In the genomic region with DNA sequence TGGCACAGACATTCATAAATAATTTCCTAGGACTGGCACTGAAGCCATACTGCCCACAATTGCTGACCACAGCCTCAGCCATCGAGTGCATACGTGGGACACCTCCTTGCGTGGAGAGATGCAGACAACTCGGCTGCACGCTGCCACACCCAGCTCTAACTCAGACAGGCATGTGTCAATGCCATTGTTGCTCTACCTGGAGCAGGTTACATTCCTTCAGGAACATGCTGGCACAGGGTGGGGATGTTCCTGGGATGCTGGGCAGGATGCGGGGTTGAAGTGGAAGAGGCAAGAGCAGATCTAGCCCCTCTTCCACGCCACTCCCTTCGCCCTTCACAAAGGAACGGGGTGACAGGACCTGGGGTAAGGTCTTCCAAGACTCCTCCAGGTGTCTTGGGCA, we compare ENCODE assay signal across 22 cellular contexts.
"Had no signal": no experiment of that assay in that cellular context is flagged by ENCODE, and none has a peak within 500 bp of the region (broad histone marks: within the 10 kb centered on the region; RNA-seq: fewer than 3 reads in every experiment).

No MANE protein-coding gene starts in this region.

- H3K9me3 ChIP-seq: breast epithelium, colonic mucosa, esophagus squamous epithelium, gastroesophageal sphincter, left ventricle myocardium inferior, neutrophil, pancreas, upper lobe of right lung had no signal

- H3K27ac ChIP-seq: breast epithelium, colonic mucosa, esophagus squamous epithelium, gastroesophageal sphincter, left ventricle myocardium inferior, pancreas, upper lobe of right lung had no signal

- H3K36me3 ChIP-seq: breast epithelium, colonic mucosa, esophagus squamous epithelium, gastroesophageal sphincter, left ventricle myocardium inferior, neutrophil, pancreas, upper lobe of right lung had no signal

- ATAC-seq: activated T-cell treated with anti-CD3 and anti-CD28 coated beads, Interleukin-2, amount 50 U/mL, for 72 hours; gastroesophageal sphincter; pancreas; right cardiac atrium; upper lobe of right lung had no signal

- H3K4me1 ChIP-seq: breast epithelium, colonic mucosa had no signal

- DNase-seq: activated effector memory CD4-positive, alpha-beta T cell treated with Interleukin-2 at 50 U/mL for 16 hours; activated naive CD4-positive, alpha-beta T cell treated with anti-CD3 and anti-CD28 coated beads for 36 hours; activated naive CD8-positive, alpha-beta T cell treated with anti-CD3 and anti-CD28 coated beads, Interleukin-2, amount 10 ng/mL, durations not matched to agents 7 days and 5 days; activated T-cell treated with anti-CD3 and anti-CD28 coated beads, Interleukin-2, amount 50 U/mL, for 72 hours; amniotic stem cell; colonic mucosa; esophagus squamous epithelium; head of caudate nucleus; hypothalamus; left ventricle myocardium inferior; mammary epithelial cell; midbrain; right cardiac atrium; stimulated activated CD4-positive, alpha-beta T cell treated with anti-CD3 and anti-CD28 coated beads, Interleukin-4, amount 100 ng/mL, for 24 hours; stimulated activated naive CD4-positive, alpha-beta T cell treated with Interleukin-2 at 50 U/mL for 16 hours; upper lobe of right lung had no signal

- H3K4me3 ChIP-seq: breast epithelium, colonic mucosa, esophagus squamous epithelium, gastroesophageal sphincter, left ventricle myocardium inferior, pancreas, upper lobe of right lung had no signal

- H3K27me3 ChIP-seq: breast epithelium, colonic mucosa, esophagus squamous epithelium, gastroesophageal sphincter, neutrophil, pancreas, upper lobe of right lung had no signal

- H3K27me3 Mint-ChIP-seq: activated naive CD8-positive, alpha-beta T cell treated with anti-CD3 and anti-CD28 coated beads, Interleukin-2, amount 10 ng/mL, durations not matched to agents 7 days and 5 days; central memory CD8-positive, alpha-beta T cell had no signal

- H3K4me3 Mint-ChIP-seq: activated naive CD4-positive, alpha-beta T cell treated with anti-CD3 and anti-CD28 coated beads for 36 hours; nephron had no signal

- H3K27ac Mint-ChIP-seq: activated naive CD4-positive, alpha-beta T cell treated with anti-CD3 and anti-CD28 coated beads for 36 hours had no signal

- H3K9me3 Mint-ChIP-seq: activated naive CD4-positive, alpha-beta T cell treated with anti-CD3 and anti-CD28 coated beads for 36 hours; activated naive CD8-positive, alpha-beta T cell treated with anti-CD3 and anti-CD28 coated beads, Interleukin-2, amount 10 ng/mL, durations not matched to agents 7 days and 5 days; activated T-cell treated with anti-CD3 and anti-CD28 coated beads, Interleukin-2, amount 50 U/mL, for 72 hours; central memory CD8-positive, alpha-beta T cell; nephron had no signal
